ENCODE assay signal across 8 cellular contexts in the genomic region with DNA sequence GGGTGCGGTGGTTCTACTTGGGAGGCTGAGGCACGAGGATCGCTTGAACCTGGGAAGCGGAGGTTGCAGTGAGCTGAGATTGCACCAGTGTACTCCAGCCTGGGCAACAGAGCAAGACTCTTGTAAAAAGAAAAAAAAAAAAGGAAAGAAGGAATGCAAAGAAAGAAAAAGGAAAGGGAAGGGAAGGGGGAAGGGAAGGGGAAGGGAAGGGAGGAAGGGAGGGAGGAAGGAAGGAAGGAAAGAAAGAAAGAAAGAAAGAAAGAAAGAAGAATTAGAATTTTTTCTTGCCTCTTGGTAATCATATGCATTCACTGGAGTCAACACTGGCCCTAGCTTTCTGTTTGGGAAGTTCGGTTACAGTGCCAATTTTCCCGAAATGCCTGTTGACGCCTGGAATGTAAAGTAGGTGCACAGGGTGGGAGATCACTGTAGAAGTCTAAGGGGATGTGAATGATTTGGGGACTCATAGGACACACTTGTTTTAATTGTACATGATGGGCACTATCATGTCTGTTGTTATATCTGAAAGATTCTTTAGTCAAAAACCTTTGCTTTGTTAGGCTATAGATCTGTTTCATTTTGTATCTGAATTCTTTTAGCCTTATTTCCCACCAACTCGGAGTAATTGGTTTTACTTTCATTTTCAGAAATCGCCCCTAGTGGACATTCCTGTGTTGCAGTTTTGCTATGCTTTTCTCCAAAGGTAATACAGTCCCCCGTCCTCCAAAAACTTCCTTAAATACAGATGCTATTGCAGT. TPM values are rescaled to one million over a fixed set of nuclear protein-coding genes. Genes with fewer than 3 reads are reported as not detected.
A peak's percentile ranks its signal among the peaks of the same experiment; 100 is the strongest.
DNase-seq lines count a peak whose midpoint lies in the region; ATAC-seq and TF ChIP-seq lines count a peak whose summit lies in the region.

No MANE protein-coding gene starts in this region.

- no peak overlapping the region for H3K27ac ChIP-seq in SU-DHL-6 (ENCODE audit: low read depth, low read length)
- H3K27ac ChIP-seq in breast epithelium = peak overlapping the region; percentile 82 to 84
- H3K27ac ChIP-seq in smooth muscle cell (ENCODE audit: low read depth) = no peak overlapping the region

- DNase-seq in A172 (ENCODE audit: low spot score) (peak; percentile 79), GM10248 (ENCODE audit: extremely low spot score) (peak; percentile 76), M059J (ENCODE audit: low read depth) (peak; percentile 81), breast epithelium (ENCODE audit: low spot score in 2 of 2) (no peak), iris pigment epithelial cell (ENCODE audit: low read depth) (peak; percentile 70), smooth muscle cell (lab: John Stamatoyannopoulos, UW; ENCODE audit: unreplicated experiment) (no peak)

- POLR2A ChIA-PET in GM10248 (lab: Yijun Ruan, JAX) = interaction anchor here (0.7 kb wide), 1 partner anchor 96 kb away, joined by 4 read pairs; no protein-coding TSS in a partner anchor

- H3K36me3 ChIP-seq in SU-DHL-6 (ENCODE audit: low read length) (no peaks in the 10 kb centered on the region), breast epithelium (no peaks in the 10 kb centered on the region), smooth muscle cell (ENCODE audit: low read depth) (no peaks in the 10 kb centered on the region)

- no peaks in the 10 kb centered on the region for H3K27me3 ChIP-seq in SU-DHL-6 (ENCODE audit: low read length)
- H3K27me3 ChIP-seq in breast epithelium = no peaks in the 10 kb centered on the region
- H3K27me3 ChIP-seq in smooth muscle cell (ENCODE audit: low read depth) = no peaks in the 10 kb centered on the region

- peak overlapping the region; percentile 69 for H3K4me2 ChIP-seq in SU-DHL-6 (ENCODE audit: low read depth, low read length, poor library complexity, severe bottlenecking)
- H3K4me2 ChIP-seq in smooth muscle cell = peak overlapping the region; percentile 71

- 71% methylated on average over 10 of the region's 10 CpGs for WGBS in smooth muscle cell (ENCODE audit: low lambda C conversion rate)

- TF ChIP-seq POLR2A in breast epithelium (IDR thresholded peaks at IDR 0.05) = no peak

- H3K4me1 ChIP-seq in breast epithelium (no peaks in the 10 kb centered on the region), smooth muscle cell (ENCODE audit: low read depth) (no peaks in the 10 kb centered on the region)

- H2AFZ ChIP-seq in SU-DHL-6 (ENCODE audit: low read depth, low read length, severe bottlenecking) (peak overlapping the region; percentile 32), smooth muscle cell (ENCODE audit: low read depth) (peak overlapping the region; percentile 57)

- H3K4me3 ChIP-seq in SU-DHL-6 (ENCODE audit: insufficient read depth, low read length, poor library complexity, severe bottlenecking) = peak overlapping the region; percentile 23
- peak overlapping the region; percentile 45 to 67 (median 50) for H3K4me3 ChIP-seq in breast epithelium
- peak overlapping the region; percentile 46 for H3K4me3 ChIP-seq in smooth muscle cell

- no peak for ATAC-seq in HG02610 (IDR thresholded peaks at IDR 0.05; ENCODE audit: unreplicated experiment)

- H3K9me3 ChIP-seq in SU-DHL-6 (ENCODE audit: insufficient read depth, low read length) (no peaks in the 10 kb centered on the region), breast epithelium (no peaks in the 10 kb centered on the region), smooth muscle cell (replicated peaks; ENCODE audit: low read depth) (no peaks in the 10 kb centered on the region)

- TF ChIP-seq CTCF in GM10248 (IDR thresholded peaks at IDR 0.05; ENCODE audit: control extremely low read depth, extremely low read depth, low read depth, missing control alignments) = peak; percentile 55
- TF ChIP-seq CTCF in SU-DHL-6 (IDR thresholded peaks at IDR 0.05; ENCODE audit: insufficient read depth, low read length, poor library complexity, severe bottlenecking) = peak; percentile 65
- TF ChIP-seq CTCF in breast epithelium (IDR thresholded peaks at IDR 0.05) = peak; percentile 74 to 80 (median 79)
- peak; percentile 68 for TF ChIP-seq CTCF in smooth muscle cell (IDR thresholded peaks at IDR 0.05; ENCODE audit: borderline replicate concordance, insufficient read depth, poor library complexity, severe bottlenecking)

- H3K79me2 ChIP-seq in SU-DHL-6 (ENCODE audit: insufficient read depth, low read length) (no peaks in the 10 kb centered on the region), smooth muscle cell (ENCODE audit: low read depth) (no peaks in the 10 kb centered on the region)

- H3F3A ChIP-seq in SU-DHL-6 (ENCODE audit: insufficient read depth) (peaks cover 8% of the 10 kb centered on the region), smooth muscle cell (ENCODE audit: low read depth) (no peaks in the 10 kb centered on the region)

- H3K9ac ChIP-seq in SU-DHL-6 (ENCODE audit: low read length) = no peak overlapping the region; the same call in 1 of the 2 replicates
- H3K9ac ChIP-seq in smooth muscle cell (ENCODE audit: low read depth) = no peak overlapping the region

- H3K9me2 ChIP-seq in SU-DHL-6 (replicated peaks; ENCODE audit: insufficient read depth, low read length) = no peaks in the 10 kb centered on the region

- intact Hi-C loops in breast epithelium (cut with DNase I; ENCODE audit: low total_unique reads) = no loop called here

- CTCF ChIA-PET in GM10248 (lab: Yijun Ruan, JAX) = interaction anchor here (0.7 to 2.6 kb wide), 18 partner anchors 8 to 103 kb away, joined by 3 to 9 read pairs (median 4); a partner anchor contains a TSS

- H4K20me1 ChIP-seq in SU-DHL-6 (ENCODE audit: low read depth, low read length) = no peaks in the 10 kb centered on the region
- no peaks in the 10 kb centered on the region for H4K20me1 ChIP-seq in smooth muscle cell (ENCODE audit: low read depth)

RNA-seq across cellular contexts. Expression of a gene that starts 59.8 kb away (rescaled TPM):
- 43.0 and 49.1 TPM in 2 replicates for total RNA-seq in A172 (2014; rRNA removed; shearing (Covaris generic))
- 25.9 and 35.2 TPM in 2 replicates for total RNA-seq in M059J (2014; rRNA removed; shearing (Covaris generic))
- total RNA-seq in breast epithelium (10 to 100 TPM; 38.9 to 62.8 (median 54.7) TPM), smooth muscle cell (44.3 and 58.1 TPM in 2 replicates)
- polyA plus RNA-seq in smooth muscle cell = 11.6 and 16.2 TPM in 2 replicates

Comparison
In these comparisons a context has a peak if more than half of its experiments do, and no peak if none do; other contexts are left out.
1. DNase-seq: peak in A172 (single experiment), GM10248 (single experiment), M059J (single experiment) and iris pigment epithelial cell (single experiment); none in breast epithelium (0 of 2) and smooth muscle cell (single experiment).
2. H3K27ac ChIP-seq: peak in breast epithelium (2 of 2); none in SU-DHL-6 (single experiment) and smooth muscle cell (single experiment).
3. Peak in every context shown above with its lines, with median percentiles within 50 percentile points of each other: CTCF ChIP-seq and H3K4me3 ChIP-seq.